8 cellular contexts compared by ENCODE assay signal in genomic region chr6:111663692-111664564, GRCh38. TPM values are rescaled to one million over a fixed set of nuclear protein-coding genes. Genes with fewer than 3 reads are reported as not detected.
DNase-seq lines count a peak whose midpoint lies in the region; ATAC-seq and TF ChIP-seq lines count a peak whose summit lies in the region.
"Had no signal": no experiment of that assay in that cellular context is flagged by ENCODE, and none has a peak within 500 bp of the region (broad histone marks: within the 10 kb centered on the region; RNA-seq: fewer than 3 reads in every experiment).

No MANE protein-coding gene starts in this region.

- ATAC-seq in right lobe of liver = peak; percentile 5 to 25 (median 10)
- ATAC-seq in GM18517 (IDR thresholded peaks at IDR 0.05; ENCODE audit: unreplicated experiment) = no peak

- TF ChIP-seq CTCF in right lobe of liver (IDR thresholded peaks at IDR 0.05) = no peak
- no peak for TF ChIP-seq CTCF in suprapubic skin (IDR thresholded peaks at IDR 0.05)

- intact Hi-C loops in right lobe of liver (cut with DNase I) = no loop called here

- H3K36me3 ChIP-seq in right lobe of liver (no peaks in the 10 kb centered on the region), suprapubic skin (no peaks in the 10 kb centered on the region)
- H3K36me3 ChIP-seq: HAP-1 had no signal

- H3K4me1 ChIP-seq in right lobe of liver (peaks cover 0 to 22% (median 0%) of the 10 kb centered on the region in 4 donors), suprapubic skin (peaks cover 42% of the 10 kb centered on the region)
- H3K4me1 ChIP-seq: HAP-1 had no signal

- H3K27me3 ChIP-seq in right lobe of liver (no peaks in the 10 kb centered on the region), suprapubic skin (no peaks in the 10 kb centered on the region)

- no peak for TF ChIP-seq POLR2A in right lobe of liver (IDR thresholded peaks at IDR 0.05)
- no peak for TF ChIP-seq POLR2A in suprapubic skin (IDR thresholded peaks at IDR 0.05)

- H3K9me3 ChIP-seq in right lobe of liver = no peaks in the 10 kb centered on the region
- no peaks in the 10 kb centered on the region for H3K9me3 ChIP-seq in suprapubic skin
- H3K9me3 ChIP-seq: HAP-1 had no signal

- TF ChIP-seq EP300 in suprapubic skin (IDR thresholded peaks at IDR 0.05) = no peak

- no peak overlapping the region for H3K4me3 ChIP-seq in right lobe of liver
- H3K4me3 ChIP-seq in suprapubic skin = no peak overlapping the region
- H3K4me3 ChIP-seq: HAP-1 had no signal

- WGBS in right lobe of liver (ENCODE audit: insufficient coverage, low coverage, low lambda C conversion rate, missing lambda C conversion rate) = 64% methylated on average over 15 of the region's 15 CpGs
- 52% methylated on average over 15 of the region's 15 CpGs for WGBS in suprapubic skin

- peak; percentile 7 for DNase-seq in NCI-H510A treated with DMSO at 0.1 percent for 48 hours (lab: John Stamatoyannopoulos, UW)
- DNase-seq in cerebellum (ENCODE audit: low spot score) = peak; percentile 61
- peak in 2 of 3 donors; percentile 45 to 57 for DNase-seq in right lobe of liver
- no peak for DNase-seq in suprapubic skin (ENCODE audit: low spot score in 2 of 2)
- DNase-seq in GM19238 (ENCODE audit: insufficient read length, low spot score) = no peak
- DNase-seq in stimulated activated CD4-positive, alpha-beta T cell treated with anti-CD3 and anti-CD28 coated beads, Interleukin-4, amount 100 ng/mL, for 4 hours = no peak

- H3K27ac ChIP-seq in right lobe of liver (peak overlapping the region in 2 of 3 donors; percentile 19 to 59), suprapubic skin (peak overlapping the region; percentile 80)

RNA-seq across cellular contexts. Expression of gene TRAF3IP2, which starts 58.2 kb away (rescaled TPM):
- total RNA-seq in cerebellum = 7.7 TPM
- 10 to 100 TPM in 2 of 6 experiments, 1 to 10 TPM in 4; 5.0 to 21.9 (median 8.6) TPM for total RNA-seq in right lobe of liver
- total RNA-seq in suprapubic skin = 10 to 100 TPM; 59.7 to 64.0 (median 60.9) TPM

Comparison
In these comparisons a context has a peak if more than half of its experiments do, and no peak if none do; other contexts are left out.
1. DNase-seq: peak in NCI-H510A treated with DMSO at 0.1 percent for 48 hours (single experiment), cerebellum (single experiment) and right lobe of liver (2 of 3); none in suprapubic skin (0 of 2), GM19238 (single experiment) and stimulated activated CD4-positive, alpha-beta T cell treated with anti-CD3 and anti-CD28 coated beads, Interleukin-4, amount 100 ng/mL, for 4 hours (0 of 2).